8 cellular contexts compared by ENCODE assay signal in genomic region chr1:23368562-23369334, GRCh38. TPM values are rescaled to one million over a fixed set of nuclear protein-coding genes. Genes with fewer than 3 reads are reported as not detected.
DNase-seq lines count a peak whose midpoint lies in the region; ATAC-seq and TF ChIP-seq lines count a peak whose summit lies in the region.

No MANE protein-coding gene starts in this region.

- H3K4me2 ChIP-seq in DOHH2 (ENCODE audit: low read length): peak overlapping the region; percentile 82

- BruUV-seq in Panc1 (replicated peaks; lab: Mats Ljungman, UMichigan): no TSS peak

- H3K27ac ChIP-seq in DOHH2 (ENCODE audit: low read depth, low read length): peak overlapping the region; percentile 77
- H3K27ac ChIP-seq in Panc1 (ENCODE audit: low read length): peak overlapping the region; percentile 99

- DNase-seq in KG1 (lab: John Stamatoyannopoulos, UW): peak; percentile 90
- no peak for DNase-seq in Panc1 (ENCODE audit: low read depth, low spot score)
- DNase-seq in activated T-helper 1 cell treated with anti-CD3 and anti-CD28 coated beads, Interleukin-12 subunit alpha, Interleukin-12 subunit beta, Interleukin-2, Interleukin-4 antibody, amounts not matched to agents 30 ng/mL and 10 ng/mL and 1 ng/mL, durations not matched to agents 14 hours and 24 hours and 36 hours (ENCODE audit: low spot score): peak; percentile 85
- DNase-seq in fibroblast of gingiva (ENCODE audit: low read depth): peak; percentile 88
- DNase-seq in naive thymus-derived CD8-positive, alpha-beta T cell: peak; percentile 77 to 91 (median 84)
- peak; percentile 84 for DNase-seq in stimulated activated naive B cell treated with anti-CD40 and anti-IgM and Interleukin-4, amounts not matched to agents 10 μg/mL and 1 μg/mL and 100 μg/mL, for 72 hours

- H4K20me1 ChIP-seq in DOHH2 (ENCODE audit: control insufficient read depth, insufficient read depth, low read depth, low read length): 0 out of 2 replicates have a peak, but pooled peaks cover under 1% of the 10 kb centered on the region

- H3K4me1 ChIP-seq in DOHH2 (ENCODE audit: control insufficient read depth, low read length) (peaks cover 32% of the 10 kb centered on the region), Panc1 (ENCODE audit: control insufficient read depth, insufficient read depth, low read length) (peaks cover 39% of the 10 kb centered on the region)

- H3K9me3 ChIP-seq in DOHH2 (ENCODE audit: control insufficient read depth, insufficient read depth, low read length) (peaks cover 8% of the 10 kb centered on the region; the same call in 1 of the 2 replicates), Panc1 (ENCODE audit: control insufficient read depth, insufficient read depth, low read depth, low read length) (peaks cover 24% of the 10 kb centered on the region)

- intact Hi-C loops in Panc1 (cut with micrococcal nuclease; ENCODE audit: unreplicated experiment): no loop called here
- intact Hi-C loops in activated T-helper 1 cell treated with anti-CD3 and anti-CD28 coated beads, Interleukin-12 subunit alpha, Interleukin-12 subunit beta, Interleukin-2, Interleukin-4 antibody, amounts not matched to agents 30 ng/mL and 10 ng/mL and 1 ng/mL, durations not matched to agents 14 hours and 24 hours and 36 hours (cut with micrococcal nuclease): loop anchor here (1.0 to 10.0 kb wide), 10 partner anchors 24 to 457 kb away; partner anchors contain the start of genes ASAP3, GALE, HMGCL and HNRNPR

- peak overlapping the region; percentile 96 for H3K27ac Mint-ChIP-seq in activated T-helper 1 cell treated with anti-CD3 and anti-CD28 coated beads, Interleukin-12 subunit alpha, Interleukin-12 subunit beta, Interleukin-2, Interleukin-4 antibody, amounts not matched to agents 30 ng/mL and 10 ng/mL and 1 ng/mL, durations not matched to agents 14 hours and 24 hours and 36 hours
- H3K27ac Mint-ChIP-seq in naive thymus-derived CD8-positive, alpha-beta T cell: peak overlapping the region; percentile 82 to 99 (median 98)
- peak overlapping the region; percentile 98 for H3K27ac Mint-ChIP-seq in stimulated activated naive B cell treated with anti-CD40 and anti-IgM and Interleukin-4, amounts not matched to agents 10 μg/mL and 1 μg/mL and 100 μg/mL, for 72 hours

- CTCF ChIA-PET in Panc1 (lab: Charles Lee): interaction anchor here (0.6 to 2.0 kb wide), 3 partner anchors 25 to 130 kb away, joined by 3 to 7 read pairs (median 7); partner anchors contain the start of gene HNRNPR

- in situ Hi-C loops in Panc1 (cut with HindIII; ENCODE audit: low pct_unique_long_range_greater_than_20kb, low sequenced_read_pairs): no loop called here

- no peaks in the 10 kb centered on the region for H3K9me2 ChIP-seq in DOHH2 (replicated peaks; ENCODE audit: control insufficient read depth, low read length)

- H3K36me3 ChIP-seq in DOHH2 (ENCODE audit: control insufficient read depth, low read length): peaks cover 20% of the 10 kb centered on the region
- peaks cover 3% of the 10 kb centered on the region; the same call in 1 of the 2 replicates for H3K36me3 ChIP-seq in Panc1 (ENCODE audit: control insufficient read depth, insufficient read depth, low read length)

- H3K4me3 Mint-ChIP-seq in activated T-helper 1 cell treated with anti-CD3 and anti-CD28 coated beads, Interleukin-12 subunit alpha, Interleukin-12 subunit beta, Interleukin-2, Interleukin-4 antibody, amounts not matched to agents 30 ng/mL and 10 ng/mL and 1 ng/mL, durations not matched to agents 14 hours and 24 hours and 36 hours: peak overlapping the region; percentile 95
- H3K4me3 Mint-ChIP-seq in naive thymus-derived CD8-positive, alpha-beta T cell: peak overlapping the region; percentile 97 to 100 (median 99)
- peak overlapping the region; percentile 98 to 99 for H3K4me3 Mint-ChIP-seq in stimulated activated naive B cell treated with anti-CD40 and anti-IgM and Interleukin-4, amounts not matched to agents 10 μg/mL and 1 μg/mL and 100 μg/mL, for 72 hours

- no peaks in the 10 kb centered on the region for H3K27me3 Mint-ChIP-seq in activated T-helper 1 cell treated with anti-CD3 and anti-CD28 coated beads, Interleukin-12 subunit alpha, Interleukin-12 subunit beta, Interleukin-2, Interleukin-4 antibody, amounts not matched to agents 30 ng/mL and 10 ng/mL and 1 ng/mL, durations not matched to agents 14 hours and 24 hours and 36 hours (ENCODE audit: insufficient read depth)
- H3K27me3 Mint-ChIP-seq in naive thymus-derived CD8-positive, alpha-beta T cell: no peaks in the 10 kb centered on the region
- H3K27me3 Mint-ChIP-seq in stimulated activated naive B cell treated with anti-CD40 and anti-IgM and Interleukin-4, amounts not matched to agents 10 μg/mL and 1 μg/mL and 100 μg/mL, for 72 hours: no peaks in the 10 kb centered on the region

- peak; percentile 62 for TF ChIP-seq CTCF in DOHH2 (IDR thresholded peaks at IDR 0.05; ENCODE audit: low read depth, low read length, poor library complexity, severe bottlenecking)
- TF ChIP-seq CTCF in Panc1 (IDR thresholded peaks at IDR 0.05): no peak; the same call in 1 of the 2 replicates

- H3K4me3 ChIP-seq in DOHH2 (ENCODE audit: low read length) (peak overlapping the region; percentile 85), Panc1 (ENCODE audit: low read depth in 2 of 2, low read length in 2 of 2) (peak overlapping the region; percentile 92 to 100)

- H3F3A ChIP-seq in DOHH2 (ENCODE audit: control insufficient read depth, insufficient read depth): peaks cover 3% of the 10 kb centered on the region; the same call in 1 of the 2 replicates

- H3K4me1 Mint-ChIP-seq in activated T-helper 1 cell treated with anti-CD3 and anti-CD28 coated beads, Interleukin-12 subunit alpha, Interleukin-12 subunit beta, Interleukin-2, Interleukin-4 antibody, amounts not matched to agents 30 ng/mL and 10 ng/mL and 1 ng/mL, durations not matched to agents 14 hours and 24 hours and 36 hours (ENCODE audit: low read depth): peaks cover 27% of the 10 kb centered on the region
- H3K4me1 Mint-ChIP-seq in naive thymus-derived CD8-positive, alpha-beta T cell: peaks cover 23 to 46% (median 40%) of the 10 kb centered on the region in 4 donors
- H3K4me1 Mint-ChIP-seq in stimulated activated naive B cell treated with anti-CD40 and anti-IgM and Interleukin-4, amounts not matched to agents 10 μg/mL and 1 μg/mL and 100 μg/mL, for 72 hours: peaks cover 22 to 43% of the 10 kb centered on the region in 2 donors

- peaks cover 21% of the 10 kb centered on the region for H3K9me3 Mint-ChIP-seq in activated T-helper 1 cell treated with anti-CD3 and anti-CD28 coated beads, Interleukin-12 subunit alpha, Interleukin-12 subunit beta, Interleukin-2, Interleukin-4 antibody, amounts not matched to agents 30 ng/mL and 10 ng/mL and 1 ng/mL, durations not matched to agents 14 hours and 24 hours and 36 hours
- peaks cover 0 to 9% (median 0%) of the 10 kb centered on the region in 9 donors for H3K9me3 Mint-ChIP-seq in naive thymus-derived CD8-positive, alpha-beta T cell
- no peaks in the 10 kb centered on the region for H3K9me3 Mint-ChIP-seq in stimulated activated naive B cell treated with anti-CD40 and anti-IgM and Interleukin-4, amounts not matched to agents 10 μg/mL and 1 μg/mL and 100 μg/mL, for 72 hours

- POLR2A ChIA-PET in Panc1 (lab: Charles Lee): interaction anchor here (0.5 to 0.9 kb wide), 2 partner anchors 14 to 24 kb away, joined by 4 to 6 read pairs; partner anchors contain the start of gene HNRNPR
- POLR2A ChIA-PET in naive thymus-derived CD8-positive, alpha-beta T cell (lab: Charles Lee): interaction anchor here (0.7 to 5.0 kb wide), 8 partner anchors 8 to 350 kb away, joined by 3 to 86 read pairs (median 5); partner anchors contain the start of genes ASAP3, HNRNPR, KDM1A and RPL11

- H3K27me3 ChIP-seq in DOHH2 (ENCODE audit: control insufficient read depth, low read length): no peaks in the 10 kb centered on the region
- no peaks in the 10 kb centered on the region for H3K27me3 ChIP-seq in Panc1 (ENCODE audit: control insufficient read depth, insufficient read depth, low read length)

- peaks cover 32% of the 10 kb centered on the region for H3K36me3 Mint-ChIP-seq in activated T-helper 1 cell treated with anti-CD3 and anti-CD28 coated beads, Interleukin-12 subunit alpha, Interleukin-12 subunit beta, Interleukin-2, Interleukin-4 antibody, amounts not matched to agents 30 ng/mL and 10 ng/mL and 1 ng/mL, durations not matched to agents 14 hours and 24 hours and 36 hours (ENCODE audit: low read depth)
- peaks cover 0 to 18% (median 16%) of the 10 kb centered on the region in 3 donors for H3K36me3 Mint-ChIP-seq in naive thymus-derived CD8-positive, alpha-beta T cell
- H3K36me3 Mint-ChIP-seq in stimulated activated naive B cell treated with anti-CD40 and anti-IgM and Interleukin-4, amounts not matched to agents 10 μg/mL and 1 μg/mL and 100 μg/mL, for 72 hours: peaks cover 14 to 28% of the 10 kb centered on the region in 2 donors

- ATAC-seq in GM21737 (IDR thresholded peaks at IDR 0.05; ENCODE audit: unreplicated experiment) (peak; percentile 69), Panc1 (peak; percentile 88)
- peak; percentile 80 to 81 for ATAC-seq in naive thymus-derived CD8-positive, alpha-beta T cell
- peak; percentile 75 to 81 for ATAC-seq in stimulated activated naive B cell treated with anti-CD40 and anti-IgM and Interleukin-4, amounts not matched to agents 10 μg/mL and 1 μg/mL and 100 μg/mL, for 72 hours (replicated peaks)

- peaks cover 26% of the 10 kb centered on the region for H3K79me2 ChIP-seq in DOHH2 (ENCODE audit: control insufficient read depth, low read length)

RNA-seq across cellular contexts. Expression of gene ZNF436, which starts 0.9 kb away (rescaled TPM):
- total RNA-seq in Panc1 (2021; ENCODE audit: unreplicated experiment): 16.0 TPM
- polyA plus RNA-seq in Panc1 (2012; ENCODE audit: insufficient read length): 8.0 TPM
- total RNA-seq in activated T-helper 1 cell treated with anti-CD3 and anti-CD28 coated beads, Interleukin-12 subunit alpha, Interleukin-12 subunit beta, Interleukin-2, Interleukin-4 antibody, amounts not matched to agents 30 ng/mL and 10 ng/mL and 1 ng/mL, durations not matched to agents 14 hours and 24 hours and 36 hours: 4.6 TPM in 2 replicates
- 1 to 10 TPM; 8.5 to 8.9 TPM for total RNA-seq in naive thymus-derived CD8-positive, alpha-beta T cell
- 1 to 10 TPM; 1.8 to 3.9 (median 2.0) TPM for polyA plus RNA-seq in naive thymus-derived CD8-positive, alpha-beta T cell

RNA-seq across cellular contexts. Expression of gene HNRNPR, which starts 24.7 kb away (rescaled TPM):
- total RNA-seq in Panc1 (2021; ENCODE audit: unreplicated experiment): 173 TPM
- 117 TPM for polyA plus RNA-seq in Panc1 (2012; ENCODE audit: insufficient read length)
- total RNA-seq in activated T-helper 1 cell treated with anti-CD3 and anti-CD28 coated beads, Interleukin-12 subunit alpha, Interleukin-12 subunit beta, Interleukin-2, Interleukin-4 antibody, amounts not matched to agents 30 ng/mL and 10 ng/mL and 1 ng/mL, durations not matched to agents 14 hours and 24 hours and 36 hours: 241 and 247 TPM in 2 replicates
- 100 to 1,000 TPM; 115 to 120 TPM for total RNA-seq in naive thymus-derived CD8-positive, alpha-beta T cell
- polyA plus RNA-seq in naive thymus-derived CD8-positive, alpha-beta T cell: 100 to 1,000 TPM; 182 to 193 (median 184) TPM

RNA-seq across cellular contexts. Expression of gene TCEA3, which starts 55.8 kb away (rescaled TPM):
- total RNA-seq in Panc1 (2021; ENCODE audit: unreplicated experiment): 8.3 TPM
- polyA plus RNA-seq in Panc1 (2012; ENCODE audit: insufficient read length): 17.2 TPM
- 2.0 and 2.6 TPM in 2 replicates for total RNA-seq in activated T-helper 1 cell treated with anti-CD3 and anti-CD28 coated beads, Interleukin-12 subunit alpha, Interleukin-12 subunit beta, Interleukin-2, Interleukin-4 antibody, amounts not matched to agents 30 ng/mL and 10 ng/mL and 1 ng/mL, durations not matched to agents 14 hours and 24 hours and 36 hours
- total RNA-seq in naive thymus-derived CD8-positive, alpha-beta T cell: 10 to 100 TPM; 32.4 to 37.7 TPM
- 10 to 100 TPM; 22.5 to 44.4 (median 30.1) TPM for polyA plus RNA-seq in naive thymus-derived CD8-positive, alpha-beta T cell
